Comparison of ENCODE assay signal across 25 cellular contexts in genomic region chr3:135142530-135142929, GRCh38.
"Had no signal": no experiment of that assay in that cellular context is flagged by ENCODE, and none has a peak within 500 bp of the region (broad histone marks: within the 10 kb centered on the region; RNA-seq: fewer than 3 reads in every experiment).

No MANE protein-coding gene starts in this region.

- H3K36me3 ChIP-seq: esophagus squamous epithelium, gastrocnemius medialis, heart right ventricle, left ventricle myocardium inferior, lower lobe of right lung had no signal

- H3K27me3 ChIP-seq: esophagus squamous epithelium, gastrocnemius medialis, heart right ventricle had no signal

- H3K4me3 ChIP-seq: coronary artery, esophagus squamous epithelium, gastrocnemius medialis, heart right ventricle, left ventricle myocardium inferior, lower lobe of right lung, mucosa of descending colon had no signal

- H3K27ac ChIP-seq: coronary artery, epithelial cell of prostate, esophagus squamous epithelium, gastrocnemius medialis, heart right ventricle, left ventricle myocardium inferior, lower lobe of right lung had no signal

- H3K9me3 ChIP-seq: esophagus squamous epithelium, gastrocnemius medialis, heart right ventricle, left ventricle myocardium inferior, lower lobe of right lung, mucosa of descending colon had no signal

- ATAC-seq: effector memory CD8-positive, alpha-beta T cell; esophagus mucosa; gastrocnemius medialis; heart right ventricle; left cardiac atrium; lower lobe of right lung; mucosa of descending colon had no signal

- H3K4me1 ChIP-seq: esophagus squamous epithelium, heart right ventricle, left ventricle myocardium inferior, lower lobe of right lung had no signal

- FAIRE-seq: colon, endometrium, islet of Langerhans, keratinocyte had no signal

- DNase-seq: effector CD8-positive, alpha-beta T cell; effector memory CD8-positive, alpha-beta T cell; endodermal cell; erythroblast; esophagus squamous epithelium; foreskin fibroblast; foreskin melanocyte; gastrocnemius medialis; glutamatergic neuron; head of caudate nucleus; heart right ventricle; hippocampal formation; left cardiac atrium; left ventricle myocardium inferior; lower lobe of right lung; mesenchymal stem cell; mucosa of descending colon; naive B cell had no signal
